ENCODE assay signal across 31 cellular contexts in the genomic region with DNA sequence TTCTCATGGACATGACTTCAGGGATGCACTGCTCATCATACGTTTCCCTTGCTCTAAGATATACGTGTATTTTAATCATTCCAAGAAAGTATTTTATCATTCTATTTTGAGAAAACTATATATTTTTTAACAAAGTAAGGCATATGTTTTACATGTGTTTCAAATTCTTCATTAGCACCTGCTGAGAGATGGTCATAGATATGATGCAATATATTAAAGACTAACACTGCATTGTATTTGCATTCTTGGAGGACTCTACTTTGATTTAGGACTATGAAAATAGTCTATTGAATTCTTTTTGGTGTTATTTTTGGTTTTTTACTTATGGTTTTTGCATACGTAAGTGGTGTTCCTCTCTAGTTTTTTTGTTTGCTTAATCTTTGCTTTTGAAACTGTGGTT. TPM values are rescaled to one million over a fixed set of nuclear protein-coding genes. Genes with fewer than 3 reads are reported as not detected.
"Had no signal": no experiment of that assay in that cellular context is flagged by ENCODE, and none has a peak within 500 bp of the region (broad histone marks: within the 10 kb centered on the region; RNA-seq: fewer than 3 reads in every experiment).

No MANE protein-coding gene starts in this region.

- H3K36me3 Mint-ChIP-seq: mesothelial cell of epicardium, naive B cell had no signal

- H3K9me3 ChIP-seq: colonic mucosa, esophagus squamous epithelium, heart right ventricle, left lung, lower lobe of right lung, mucosa of descending colon had no signal

- H3K4me1 ChIP-seq: colonic mucosa, gastrocnemius medialis had no signal

- H3K4me1 Mint-ChIP-seq: mesothelial cell of epicardium had no signal

- H3K4me3 ChIP-seq: colonic mucosa, esophagus squamous epithelium, gastrocnemius medialis, heart right ventricle, left lung, lower lobe of right lung, mucosa of descending colon had no signal

- DNase-seq: colonic mucosa; cortex of kidney; effector CD8-positive, alpha-beta T cell; effector memory CD8-positive, alpha-beta T cell; endodermal cell; erythroblast; esophagus squamous epithelium; foreskin fibroblast; foreskin melanocyte; gastrocnemius medialis; glutamatergic neuron; head of caudate nucleus; heart right ventricle; hippocampal formation; left cardiac atrium; left lung; left ventricle myocardium superior; lower lobe of right lung; mesenchymal stem cell; mucosa of descending colon; naive B cell had no signal

- H3K36me3 ChIP-seq: colonic mucosa, esophagus squamous epithelium, gastrocnemius medialis, heart right ventricle, left lung, lower lobe of right lung had no signal

- H3K9me3 Mint-ChIP-seq: dendritic cell treated with granulocyte-macrophage colony-stimulating factor and Interleukin-4, amounts not matched to agents 40 ng/mL and 50 ng/mL, for 4 days; effector memory CD8-positive, alpha-beta T cell; endodermal cell; mesothelial cell of epicardium had no signal

- ATAC-seq: effector memory CD8-positive, alpha-beta T cell; esophagus mucosa; gastrocnemius medialis; heart right ventricle; left cardiac atrium; left lung; left ventricle myocardium superior; lower lobe of right lung; mucosa of descending colon had no signal

- FAIRE-seq: endometrium, islet of Langerhans, keratinocyte had no signal

- H3K27me3 Mint-ChIP-seq: naive B cell had no signal

- H3K27ac Mint-ChIP-seq: effector memory CD8-positive, alpha-beta T cell; endodermal cell; mesothelial cell of epicardium had no signal

- H3K27me3 ChIP-seq: colonic mucosa, esophagus squamous epithelium, gastrocnemius medialis, heart right ventricle, left lung had no signal

- H3K27ac ChIP-seq: colonic mucosa, epithelial cell of prostate, esophagus squamous epithelium, gastrocnemius medialis, heart right ventricle, left lung, lower lobe of right lung had no signal

- H3K4me3 Mint-ChIP-seq: dendritic cell treated with granulocyte-macrophage colony-stimulating factor and Interleukin-4, amounts not matched to agents 40 ng/mL and 50 ng/mL, for 4 days; effector memory CD8-positive, alpha-beta T cell; endodermal cell; mesothelial cell of epicardium had no signal

RNA-seq across cellular contexts. Expression of gene TRPM1, which starts 55.9 kb away (rescaled TPM):
- total RNA-seq: colonic mucosa, endodermal cell, esophagus mucosa, esophagus squamous epithelium, gastrocnemius medialis, glomerular endothelial cell, heart right ventricle, kidney epithelial cell, left lung, left ventricle myocardium superior, lower lobe of right lung, mesothelial cell of epicardium, mucosa of descending colon, myocyte had no signal
